In genomic region chr2:7866825-7867224, GRCh38 we compare ENCODE assay signal across 23 cellular contexts.
DNase-seq lines count a peak whose midpoint lies in the region; ATAC-seq, FAIRE-seq and TF ChIP-seq lines count a peak whose summit lies in the region.
"Had no signal": no experiment of that assay in that cellular context is flagged by ENCODE, and none has a peak within 500 bp of the region (broad histone marks: within the 10 kb centered on the region; RNA-seq: fewer than 3 reads in every experiment).

No MANE protein-coding gene starts in this region.

- no peak for TF ChIP-seq POLR2A in HepG2 (IDR thresholded peaks at IDR 0.05; ENCODE audit: insufficient read depth in 1 of 2, low read depth in 2 of 2, low read length in 2 of 2)
- no peak for TF ChIP-seq POLR2A in right lobe of liver (IDR thresholded peaks at IDR 0.05)
- no peak for TF ChIP-seq POLR2A in K562 (conservative IDR thresholded peaks at IDR 0.05)

- TF ChIP-seq EP300 in HepG2 (IDR thresholded peaks at IDR 0.05; ENCODE audit: low read depth in 2 of 2, low read length in 2 of 2) (no peak), HepG2 (CRISPR knock-in tag; IDR thresholded peaks at IDR 0.05; ENCODE audit: borderline replicate concordance) (no peak), K562 (IDR thresholded peaks at IDR 0.05; ENCODE audit: low read length) (no peak)

- in situ Hi-C loops in HepG2 (cut with HindIII; ENCODE audit: extremely low pct_ligation_motif_present, low pct_unique_long_range_greater_than_20kb) (no loop called here), K562 (cut with MboI) (no loop called here), mammary epithelial cell (cut with MboI; ENCODE audit: low sequenced_read_pairs in 2 of 2) (no loop called here)

- WGBS in HepG2 (ENCODE audit: low lambda C conversion rate) = 24% methylated on average over 2 of the region's 2 CpGs
- 71% methylated on average over 1 of the region's 2 CpGs for WGBS in right lobe of liver (ENCODE audit: insufficient coverage, low coverage, low lambda C conversion rate, missing lambda C conversion rate)
- WGBS in K562 (ENCODE audit: insufficient coverage, low coverage, missing lambda C conversion rate) = 0% methylated on average over 2 of the region's 2 CpGs
- 97% methylated on average over 2 of the region's 2 CpGs for WGBS in mammary epithelial cell (ENCODE audit: low coverage, missing lambda C conversion rate)

- POLR2A ChIA-PET in HepG2 (lab: Yijun Ruan, JAX) (no interaction called here), K562 (lab: Yijun Ruan, JAX) (no interaction called here)

- CTCF ChIA-PET in HepG2 (lab: Yijun Ruan, JAX; ENCODE audit: low intra/inter-chr PET ratio, low total read pairs) (no interaction called here), K562 (lab: Yijun Ruan, JAX; ENCODE audit: low intra/inter-chr PET ratio) (no interaction called here), mammary epithelial cell (lab: Charles Lee; ENCODE audit: low non-redundant PET) (no interaction called here)

- TF ChIP-seq CTCF in HepG2 (CRISPR knock-in tag; IDR thresholded peaks at IDR 0.05) (no peak), right lobe of liver (IDR thresholded peaks at IDR 0.05) (no peak), K562 (IDR thresholded peaks at IDR 0.05 in 2 of 3, conservative IDR thresholded peaks at IDR 0.05 in 1 of 3; ENCODE audit: insufficient read depth in 2 of 3, low read depth in 1 of 3, low read length in 3 of 3) (no peak), mammary epithelial cell (conservative IDR thresholded peaks at IDR 0.05 in 1 of 2, IDR thresholded peaks at IDR 0.05 in 1 of 2; ENCODE audit: extremely low read depth in 1 of 2, insufficient read depth in 1 of 2, low read depth in 1 of 2, low read length in 2 of 2) (no peak)

- H3K9me3 ChIP-seq in HepG2 (ENCODE audit: low read length) (no peaks in the 10 kb centered on the region), right lobe of liver (no peaks in the 10 kb centered on the region), K562 (replicated peaks; ENCODE audit: control insufficient read depth, insufficient read depth, low read depth, low read length) (no peaks in the 10 kb centered on the region), mammary epithelial cell (replicated peaks; ENCODE audit: insufficient read depth, low read length) (no peaks in the 10 kb centered on the region)
- H3K9me3 ChIP-seq: HAP-1 had no signal

- H3K79me2 ChIP-seq in HepG2 (ENCODE audit: insufficient read depth, low read length) (no peaks in the 10 kb centered on the region), K562 (ENCODE audit: control insufficient read depth, insufficient read depth, low read length) (no peaks in the 10 kb centered on the region), mammary epithelial cell (ENCODE audit: insufficient read depth, low read length) (no peaks in the 10 kb centered on the region)

- H3K4me3 ChIP-seq in HepG2 (replicated peaks in 1 of 3; ENCODE audit: insufficient read depth in 1 of 3, low read depth in 2 of 3, low read length in 3 of 3) = no peak overlapping the region
- H3K4me3 ChIP-seq in right lobe of liver = no peak overlapping the region
- H3K4me3 ChIP-seq in K562 = no peak overlapping the region
- no peak overlapping the region for H3K4me3 ChIP-seq in mammary epithelial cell (replicated peaks in 1 of 3; ENCODE audit: insufficient read depth in 1 of 3, low read depth in 2 of 3, low read length in 3 of 3)
- H3K4me3 ChIP-seq: HAP-1 had no signal

- H4K20me1 ChIP-seq in HepG2 (ENCODE audit: insufficient read depth, low read length) (no peaks in the 10 kb centered on the region), K562 (replicated peaks; ENCODE audit: control insufficient read depth, insufficient read depth, low read length) (no peaks in the 10 kb centered on the region), mammary epithelial cell (ENCODE audit: insufficient read depth, low read length) (no peaks in the 10 kb centered on the region)

- H3K36me3 ChIP-seq in HepG2 (replicated peaks in 1 of 2; ENCODE audit: control insufficient read depth in 1 of 2, insufficient read depth in 2 of 2, low read length in 2 of 2) = no peaks in the 10 kb centered on the region
- no peaks in the 10 kb centered on the region for H3K36me3 ChIP-seq in right lobe of liver
- H3K36me3 ChIP-seq in K562 (ENCODE audit: control insufficient read depth, insufficient read depth, low read length) = no peaks in the 10 kb centered on the region
- H3K36me3 ChIP-seq in mammary epithelial cell (ENCODE audit: insufficient read depth, low read length) = no peaks in the 10 kb centered on the region
- H3K36me3 ChIP-seq: HAP-1 had no signal

- H3K4me2 ChIP-seq in HepG2 (ENCODE audit: low read depth, low read length) (no peak overlapping the region), K562 (ENCODE audit: insufficient read depth, low read length) (no peak overlapping the region), mammary epithelial cell (ENCODE audit: insufficient read depth, low read depth, low read length) (no peak overlapping the region)

- H3K27me3 ChIP-seq in HepG2 (ENCODE audit: control insufficient read depth in 1 of 2, insufficient read depth in 2 of 2, low read length in 2 of 2) = no peaks in the 10 kb centered on the region
- no peaks in the 10 kb centered on the region for H3K27me3 ChIP-seq in right lobe of liver
- peaks cover 0 to under 1% of the 10 kb centered on the region in 2 experiments; a peak in 2 of 5 replicates for H3K27me3 ChIP-seq in K562 (ENCODE audit: control insufficient read depth in 2 of 2, insufficient read depth in 2 of 2, low read length in 2 of 2)
- no peaks in the 10 kb centered on the region for H3K27me3 ChIP-seq in mammary epithelial cell (ENCODE audit: insufficient read depth, low read length)

- TF ChIP-seq RAD21 in HepG2 (CRISPR knock-in tag; IDR thresholded peaks at IDR 0.05) (no peak), K562 (CRISPR knock-in tag; conservative IDR thresholded peaks at IDR 0.05 in 1 of 2, IDR thresholded peaks at IDR 0.05 in 1 of 2) (no peak)

- no peaks in the 10 kb centered on the region for H3K9me1 ChIP-seq in K562 (ENCODE audit: control insufficient read depth, insufficient read depth, low read length)

- H3K27ac ChIP-seq in HepG2 (ENCODE audit: extremely low read length, insufficient read depth, low read length) (no peak overlapping the region), right lobe of liver (no peak overlapping the region), K562 (ENCODE audit: extremely low read depth, low read depth, low read length) (no peak overlapping the region), mammary epithelial cell (ENCODE audit: insufficient read depth, low read depth, low read length) (no peak overlapping the region)

- BruUV-seq in HepG2 (replicated peaks; lab: Mats Ljungman, UMichigan) (no TSS peak), K562 (replicated peaks; lab: Mats Ljungman, UMichigan) (no TSS peak), mammary epithelial cell (replicated peaks; lab: Mats Ljungman, UMichigan) (no TSS peak)

- intact Hi-C loops in HepG2 (cut with micrococcal nuclease; ENCODE audit: unreplicated experiment) (no loop called here), right lobe of liver (cut with DNase I) (no loop called here), K562 (cut with micrococcal nuclease) (no loop called here), mammary epithelial cell (cut with micrococcal nuclease) (no loop called here)

- H3K4me1 ChIP-seq in HepG2 (ENCODE audit: insufficient read depth, low read length) (no peaks in the 10 kb centered on the region), right lobe of liver (no peaks in the 10 kb centered on the region), K562 (replicated peaks in 1 of 2; ENCODE audit: control insufficient read depth in 2 of 2, insufficient read depth in 2 of 2, low read length in 2 of 2) (no peaks in the 10 kb centered on the region), mammary epithelial cell (ENCODE audit: insufficient read depth, low read length) (no peaks in the 10 kb centered on the region)
- H3K4me1 ChIP-seq: HAP-1 had no signal

- DNase-seq in HepG2 (ENCODE audit: low spot score) (no peak), right lobe of liver (no peak), NOMO-1 treated with DMSO at 0.1 percent for 48 hours (lab: John Stamatoyannopoulos, UW; ENCODE audit: unreplicated experiment) (peak; percentile 65), K562 (ENCODE audit: extremely low read depth in 1 of 4, low spot score in 3 of 4) (no peak), A172 (ENCODE audit: low spot score) (no peak), mammary epithelial cell (no peak), GM19238 (ENCODE audit: insufficient read length, low spot score) (no peak)
- DNase-seq: C1 segment of cervical spinal cord; CD8-positive, alpha-beta memory T cell; DMS79; NCI-H1092; NCI-H1436 treated with DMSO at 0.1 percent for 48 hours; NCI-H2029; NCI-H526; Right ventricle myocardium superior; T-cell had no signal

- H2AFZ ChIP-seq in HepG2 (ENCODE audit: low read length) (no peak overlapping the region), K562 (ENCODE audit: low read depth, low read length) (no peak overlapping the region), mammary epithelial cell (ENCODE audit: low read depth, low read length) (no peak overlapping the region)

- H3K9ac ChIP-seq in HepG2 (ENCODE audit: insufficient read depth, low read depth, low read length) = no peak overlapping the region
- no peak overlapping the region for H3K9ac ChIP-seq in K562 (ENCODE audit: insufficient read depth in 1 of 2, low read depth in 2 of 2, low read length in 2 of 2)
- no peak overlapping the region for H3K9ac ChIP-seq in mammary epithelial cell (ENCODE audit: insufficient read depth, low read length)

- dilution Hi-C loops in mammary epithelial cell (cut with HindIII; ENCODE audit: low sequenced_read_pairs) = no loop called here

- no peak for FAIRE-seq in HepG2 (lab: Jason Lieb, UNC)
- FAIRE-seq in K562 (lab: Jason Lieb, UNC) = no peak
- FAIRE-seq: A204.1, D721Med, G401.6, GM19239, RCC 7860 had no signal

- ATAC-seq in HepG2 (no peak), right lobe of liver (no peak), K562 (no peak), GM18502 (IDR thresholded peaks at IDR 0.05; ENCODE audit: poor library complexity, unreplicated experiment) (no peak)
- ATAC-seq: T-cell had no signal

TF ChIP-seq in HepG2, 621 proteins besides CTCF, POLR2A, EP300 and RAD21 (continues in another document):
- TF ChIP-seq XBP1 (CRISPR knock-in tag; IDR thresholded peaks at IDR 0.05) (no peak), MAFF (IDR thresholded peaks at IDR 0.05; ENCODE audit: low read depth, low read length) (0 out of 2 replicates have a peak, but pooled peaks have one; percentile 22), TARDBP (CRISPR knock-in tag; IDR thresholded peaks at IDR 0.05) (no peak), POLR2AphosphoS5 (IDR thresholded peaks at IDR 0.05; ENCODE audit: low read depth, low read length) (no peak)

TF ChIP-seq in K562, 482 proteins besides CTCF, POLR2A, EP300 and RAD21:
- no peak for TF ChIP-seq ESRRA (IDR thresholded peaks at IDR 0.05; ENCODE audit: borderline replicate concordance, low read depth)
- TF ChIP-seq ZNF316 (IDR thresholded peaks at IDR 0.05) = peak; percentile 13; the same call in 1 of the 2 replicates

Comparison
In these comparisons a context has a peak if more than half of its experiments do, and no peak if none do; other contexts are left out.
1. Of the 241 proteins assayed by ChIP-seq in both HepG2 and K562: peak only in HepG2: MAFF and MAFK; only in K562: none; in both: none; in neither: 239.